ENCODE assay signal across 15 cellular contexts in the genomic region with DNA sequence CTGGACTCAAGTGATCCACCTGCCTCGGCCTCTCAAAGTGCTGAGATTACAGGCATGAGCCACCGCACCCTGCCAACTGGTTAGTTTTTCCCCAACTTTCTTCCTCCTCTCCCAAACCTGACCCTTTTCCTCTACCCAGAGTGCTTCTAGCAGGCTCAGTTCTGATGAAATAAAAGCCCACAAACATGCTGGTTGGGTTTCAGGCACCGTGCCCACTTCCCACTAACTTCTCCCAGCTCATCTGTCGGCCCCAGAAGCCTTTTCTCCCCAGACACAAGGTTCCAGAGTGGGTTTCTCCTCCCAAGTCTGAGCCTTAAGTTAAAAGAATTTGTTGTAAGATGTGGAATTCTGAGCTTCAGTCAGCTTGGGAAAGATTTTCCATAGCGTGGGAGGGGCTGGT. TPM values are rescaled to one million over a fixed set of nuclear protein-coding genes. Genes with fewer than 3 reads are reported as not detected.
A peak's percentile ranks its signal among the peaks of the same experiment; 100 is the strongest.
DNase-seq lines count a peak whose midpoint lies in the region; ATAC-seq and TF ChIP-seq lines count a peak whose summit lies in the region.
"Had no signal": no experiment of that assay in that cellular context is flagged by ENCODE, and none has a peak within 500 bp of the region (broad histone marks: within the 10 kb centered on the region; RNA-seq: fewer than 3 reads in every experiment).

No MANE protein-coding gene starts in this region.

- no peak overlapping the region for H3K4me3 ChIP-seq in astrocyte of the spinal cord (ENCODE audit: low read depth, low read length)
- no peak overlapping the region for H3K4me3 ChIP-seq in left lung
- H3K4me3 ChIP-seq in transverse colon = no peak overlapping the region
- H3K4me3 ChIP-seq in MM.1S (ENCODE audit: low read length) = no peak overlapping the region
- H3K4me3 ChIP-seq in testis = no peak overlapping the region
- H3K4me3 ChIP-seq: cardiac muscle cell had no signal

- in situ Hi-C loops in astrocyte of the spinal cord (cut with HindIII; ENCODE audit: low sequenced_read_pairs) = no loop called here
- in situ Hi-C loops in transverse colon (cut with MboI; ENCODE audit: low pct_ligation_motif_present in 1 of 4, low pct_unique_long_range_greater_than_20kb in 1 of 4, low sequenced_read_pairs in 3 of 4) = no loop called here

- H3K27me3 ChIP-seq in left lung (no peaks in the 10 kb centered on the region), transverse colon (no peaks in the 10 kb centered on the region), MM.1S (replicated peaks; ENCODE audit: insufficient read depth, low read length) (no peaks in the 10 kb centered on the region), testis (no peaks in the 10 kb centered on the region)
- H3K27me3 ChIP-seq: cardiac muscle cell had no signal

- H3K4me2 ChIP-seq in MM.1S (ENCODE audit: low read depth, low read length) = no peak overlapping the region

- H3K27ac ChIP-seq in left lung (peak overlapping the region; percentile 57 to 77), transverse colon (peak overlapping the region; percentile 13 to 59 (median 42)), MM.1S (ENCODE audit: low read length) (no peak overlapping the region), testis (peak overlapping the region in 1 of 2 donors; percentile 63)
- H3K27ac ChIP-seq: cardiac muscle cell had no signal

- peaks cover 23 to 26% of the 10 kb centered on the region in 2 donors for H3K4me1 Mint-ChIP-seq in immature natural killer cell

- peaks cover 6 to 9% (median 6%) of the 10 kb centered on the region in 3 donors for H3K27me3 Mint-ChIP-seq in immature natural killer cell (ENCODE audit: low read depth in 3 of 3)

- no peaks in the 10 kb centered on the region for H3K36me3 ChIP-seq in left lung
- H3K36me3 ChIP-seq in transverse colon = no peaks in the 10 kb centered on the region
- H3K36me3 ChIP-seq in MM.1S (replicated peaks; ENCODE audit: insufficient read depth, low read length) = no peaks in the 10 kb centered on the region
- no peaks in the 10 kb centered on the region for H3K36me3 ChIP-seq in testis (ENCODE audit: low read depth, missing control alignments)
- H3K36me3 ChIP-seq: cardiac muscle cell had no signal

- WGBS in transverse colon (ENCODE audit: low coverage in 1 of 2), 2 donors = 22 to 63% methylated on average over 3 to 5 of the region's 5 CpGs
- 74 to 75% methylated on average over 5 of the region's 5 CpGs for WGBS in testis, 2 donors

- H3K4me1 ChIP-seq in left lung = peaks cover 31 to 45% of the 10 kb centered on the region in 2 donors
- peaks cover 0 to 35% (median 9%) of the 10 kb centered on the region in 4 donors for H3K4me1 ChIP-seq in transverse colon
- H3K4me1 ChIP-seq in MM.1S (ENCODE audit: low read length) = peaks cover 6% of the 10 kb centered on the region; the same call in 1 of the 2 replicates
- H3K4me1 ChIP-seq in testis = peaks cover 45% of the 10 kb centered on the region

- H3K79me2 ChIP-seq in MM.1S (ENCODE audit: low read length) = no peaks in the 10 kb centered on the region

- no peak overlapping the region for H3K9ac ChIP-seq in MM.1S (ENCODE audit: low read length)

- peak; percentile 7 for ATAC-seq in left lung

- H2AFZ ChIP-seq in MM.1S (ENCODE audit: low read length) = no peak overlapping the region

- no peaks in the 10 kb centered on the region for H3F3A ChIP-seq in MM.1S (ENCODE audit: insufficient read depth, low read length)

- TF ChIP-seq CTCF in astrocyte of the spinal cord (IDR thresholded peaks at IDR 0.05; ENCODE audit: low read depth, low read length) = no peak
- no peak for TF ChIP-seq CTCF in left lung (IDR thresholded peaks at IDR 0.05)
- TF ChIP-seq CTCF in transverse colon (IDR thresholded peaks at IDR 0.05) = no peak
- TF ChIP-seq CTCF in MM.1S (IDR thresholded peaks at IDR 0.05; ENCODE audit: low read length) = no peak
- no peak for TF ChIP-seq CTCF in testis (IDR thresholded peaks at IDR 0.05)

- H3K36me3 Mint-ChIP-seq in immature natural killer cell = peaks cover 0 to 6% (median 0%) of the 10 kb centered on the region in 3 donors

- H3K9me3 ChIP-seq in left lung = peaks cover 0 to 9% of the 10 kb centered on the region in 2 donors
- H3K9me3 ChIP-seq in transverse colon = no peaks in the 10 kb centered on the region
- H3K9me3 ChIP-seq in MM.1S (replicated peaks; ENCODE audit: insufficient read depth, low read length) = no peaks in the 10 kb centered on the region
- H3K9me3 ChIP-seq in testis = no peaks in the 10 kb centered on the region

- no peak for TF ChIP-seq EP300 in transverse colon (IDR thresholded peaks at IDR 0.05; ENCODE audit: low read depth)

- H3K4me3 Mint-ChIP-seq in immature natural killer cell = no peak overlapping the region
- H3K4me3 Mint-ChIP-seq: HFFc6 had no signal

- DNase-seq in Kasumi-1 (lab: John Stamatoyannopoulos, UW) (peak; percentile 47 to 49), astrocyte of the spinal cord (ENCODE audit: low read depth, low spot score) (peak; percentile 55), left lung (no peak), transverse colon (no peak), MM.1S (no peak), testis (no peak), immature natural killer cell (no peak)
- DNase-seq: COR-L47; erythroblast; HFFc6; NCI-H1417; PC-3; stimulated activated CD4-positive, alpha-beta T cell treated with anti-CD3 and anti-CD28 coated beads, Interleukin-1b, Interleukin-23, amount 100 ng/mL, for 48 hours had no signal

- H4K20me1 ChIP-seq in MM.1S (ENCODE audit: insufficient read depth, low read length) = no peaks in the 10 kb centered on the region

- no peaks in the 10 kb centered on the region for H3K9me3 Mint-ChIP-seq in immature natural killer cell

- intact Hi-C loops in left lung (cut with DNase I) = loop anchor here in 1 of 2 donors (10.0 kb wide), 1 partner anchor 59 kb away; no protein-coding TSS in a partner anchor
- intact Hi-C loops in transverse colon (cut with DNase I; ENCODE audit: low total_unique reads) = no loop called here
- intact Hi-C loops in testis (cut with DNase I; ENCODE audit: low total_unique reads) = no loop called here

- TF ChIP-seq POLR2A in transverse colon (IDR thresholded peaks at IDR 0.05) (no peak), testis (IDR thresholded peaks at IDR 0.05) (no peak)

- H3K27ac Mint-ChIP-seq in immature natural killer cell = peak overlapping the region in 2 of 6 donors; percentile 31 to 33
- H3K27ac Mint-ChIP-seq: HFFc6 had no signal

- H3K9me2 ChIP-seq in MM.1S (replicated peaks; ENCODE audit: insufficient read depth, low read length) = no peaks in the 10 kb centered on the region

RNA-seq across cellular contexts. Expression of a gene that starts 11.5 kb away (rescaled TPM):
- total RNA-seq in left lung (under 1 TPM; 0.05 to 0.17 TPM), transverse colon (under 1 TPM in 3 of 4 donors, not detected in 1; 0.14 to 0.48 (median 0.20) TPM), testis (1 to 10 TPM; 2.3 to 2.8 TPM)
- polyA plus RNA-seq in testis (ENCODE audit: insufficient read depth, low read depth, low replicate concordance) (2.0 TPM), immature natural killer cell (under 1 TPM in 1 of 3 donors, not detected in 2; 0.02 TPM)
- total RNA-seq: HFFc6, PC-3 had no signal
- polyA plus RNA-seq: cardiac muscle cell had no signal

RNA-seq across cellular contexts. Expression of a gene that starts 13.9 kb away (rescaled TPM):
- 1 to 10 TPM; 1.0 to 5.0 TPM for total RNA-seq in left lung
- not detected for total RNA-seq in transverse colon
- 10 to 100 TPM in 1 of 2 donors, 1 to 10 TPM in 1; 8.6 to 12.2 TPM for total RNA-seq in testis
- polyA plus RNA-seq in testis (ENCODE audit: insufficient read depth, low read depth, low replicate concordance) = 21.8 TPM
- 1 to 10 TPM; 5.0 to 6.8 (median 5.5) TPM for polyA plus RNA-seq in immature natural killer cell
- total RNA-seq: NCI-H460 had no signal

RNA-seq across cellular contexts. Expression of a gene that starts 36.2 kb away (rescaled TPM):
- total RNA-seq in left lung (10 to 100 TPM; 32.3 to 46.9 TPM), transverse colon (10 to 100 TPM in 1 of 4 donors, 1 to 10 TPM in 2, not detected in 1; 6.4 to 24.3 (median 9.3) TPM), testis (10 to 100 TPM in 1 of 2 donors, 1 to 10 TPM in 1; 5.2 to 11.3 TPM)
- polyA plus RNA-seq in testis (ENCODE audit: insufficient read depth, low read depth, low replicate concordance) (12.1 TPM), immature natural killer cell (100 to 1,000 TPM; 327 to 535 (median 329) TPM)
- total RNA-seq: cardiac muscle cell, NCI-H460, PC-3 had no signal

RNA-seq across cellular contexts. Expression of a gene that starts 52.1 kb away (rescaled TPM):
- total RNA-seq in left lung (1 to 10 TPM; 2.7 to 3.5 TPM), transverse colon (10 to 100 TPM in 2 of 4 donors, under 1 TPM in 1, not detected in 1; 0.68 to 38.9 (median 20.0) TPM), testis (under 1 TPM; 0.62 to 0.87 TPM)
- polyA plus RNA-seq in testis (ENCODE audit: insufficient read depth, low read depth, low replicate concordance) (4.3 TPM), immature natural killer cell (10 to 100 TPM; 45.8 to 67.3 (median 51.9) TPM)
- total RNA-seq: cardiac muscle cell, NCI-H460, PC-3 had no signal

Comparison
In these comparisons a context has a peak if more than half of its experiments do, and no peak if none do; other contexts are left out.
1. DNase-seq: peak in Kasumi-1 (2 of 2) and astrocyte of the spinal cord (single experiment); none in left lung (0 of 2), transverse colon (single experiment), MM.1S (single experiment), testis (single experiment) and immature natural killer cell (0 of 3).